Comparison of ENCODE assay signal across 13 cellular contexts in the genomic region with DNA sequence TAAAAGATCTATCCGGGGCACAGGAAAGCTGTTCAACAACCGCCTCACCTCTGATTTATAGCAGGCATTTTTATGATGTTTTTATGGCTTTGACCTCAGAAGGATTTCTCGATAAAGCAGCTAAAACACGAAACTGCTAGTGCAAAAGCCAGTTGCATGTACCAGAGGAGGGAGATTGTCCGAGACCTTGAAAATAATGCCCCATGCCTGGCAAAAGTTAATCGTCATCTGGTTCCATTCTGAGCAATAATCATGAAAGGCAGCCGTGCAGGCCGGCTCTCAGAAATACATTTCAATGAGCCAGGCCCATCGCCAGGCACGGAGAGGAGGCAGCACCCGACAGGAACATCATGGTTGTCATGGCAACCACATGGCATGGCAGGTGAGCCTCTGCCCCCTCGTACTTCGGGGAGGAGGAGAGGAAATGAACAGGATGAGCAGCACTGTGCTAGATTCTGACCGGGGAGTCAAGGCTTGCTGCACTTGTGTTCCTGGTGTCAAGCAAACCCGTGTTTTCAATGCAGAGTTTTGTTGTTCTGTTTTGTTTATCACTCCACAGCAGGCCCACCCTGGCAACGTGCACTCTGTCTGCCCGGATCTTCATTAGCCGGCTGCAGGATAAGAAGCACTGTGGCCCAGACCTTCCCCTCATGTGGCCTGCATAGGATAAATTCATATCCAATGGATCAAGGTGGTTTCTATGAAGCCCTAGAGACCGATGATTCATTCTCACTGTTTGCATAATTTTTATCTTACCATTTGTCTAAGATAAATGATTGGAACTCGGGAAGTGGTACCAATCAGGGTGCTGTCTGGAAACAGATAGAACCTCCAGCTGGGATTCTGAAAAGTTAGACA.
A peak's percentile ranks its signal among the peaks of the same experiment; 100 is the strongest.
DNase-seq lines count a peak whose midpoint lies in the region; ATAC-seq lines count a peak whose summit lies in the region.
"Had no signal": no experiment of that assay in that cellular context is flagged by ENCODE, and none has a peak within 500 bp of the region (broad histone marks: within the 10 kb centered on the region; RNA-seq: fewer than 3 reads in every experiment).

No MANE protein-coding gene starts in this region.

- H3K27ac ChIP-seq in angular gyrus (ENCODE audit: low read depth, low read length), result peak overlapping the region; percentile 39
- H3K27ac ChIP-seq: BLaER1 treated with 17β-estradiol and CSF1 and Interleukin-3, amounts not matched to agents 10 nM and 100 nM; gastroesophageal sphincter had no signal

- no peak overlapping the region for H3K27ac Mint-ChIP-seq in T-helper 17 cell
- H3K27ac Mint-ChIP-seq: H9 had no signal

- H3K36me3 Mint-ChIP-seq in T-helper 17 cell (ENCODE audit: low read depth), result no peaks in the 10 kb centered on the region
- H3K36me3 Mint-ChIP-seq: brain had no signal

- H3K27me3 Mint-ChIP-seq in T-helper 17 cell, result peaks cover 12% of the 10 kb centered on the region

- ATAC-seq in T-helper 17 cell (no peak), Right ventricle myocardium superior (ENCODE audit: poor library complexity) (no peak), GM18517 (IDR thresholded peaks at IDR 0.05; ENCODE audit: unreplicated experiment) (no peak)
- ATAC-seq: gastroesophageal sphincter, left cardiac atrium had no signal

- intact Hi-C loops in posterior cingulate gyrus (cut with DNase I) (no loop called here), Right ventricle myocardium superior (cut with DNase I) (no loop called here)

- no peak overlapping the region for H3K4me3 Mint-ChIP-seq in T-helper 17 cell
- H3K4me3 Mint-ChIP-seq: H9 had no signal

- no peaks in the 10 kb centered on the region for H3K4me1 Mint-ChIP-seq in T-helper 17 cell

- peak; percentile 89 for DNase-seq in NCI-H1092 treated with DMSO at 0.1 percent for 48 hours (lab: John Stamatoyannopoulos, UW)
- peak; percentile 84 for DNase-seq in NCI-H2196 (lab: John Stamatoyannopoulos, UW; ENCODE audit: unreplicated experiment)
- DNase-seq in posterior cingulate gyrus, result peak; percentile 19 to 96 (median 74)
- no peak for DNase-seq in T-helper 17 cell
- DNase-seq in Right ventricle myocardium superior, result no peak
- DNase-seq: activated naive CD4-positive, alpha-beta T cell; H9; left cardiac atrium had no signal

- no peaks in the 10 kb centered on the region for H3K9me3 ChIP-seq in T-helper 17 cell (ENCODE audit: control insufficient read depth, low read length, poor library complexity, severe bottlenecking)

Comparison
In these comparisons a context has a peak if more than half of its experiments do, and no peak if none do; other contexts are left out.
1. DNase-seq: peak in NCI-H1092 treated with DMSO at 0.1 percent for 48 hours (single experiment), NCI-H2196 (single experiment) and posterior cingulate gyrus (10 of 10); none in T-helper 17 cell (0 of 3) and Right ventricle myocardium superior (single experiment).